Comparison of ENCODE assay signal across 1 cellular context in the genomic region with DNA sequence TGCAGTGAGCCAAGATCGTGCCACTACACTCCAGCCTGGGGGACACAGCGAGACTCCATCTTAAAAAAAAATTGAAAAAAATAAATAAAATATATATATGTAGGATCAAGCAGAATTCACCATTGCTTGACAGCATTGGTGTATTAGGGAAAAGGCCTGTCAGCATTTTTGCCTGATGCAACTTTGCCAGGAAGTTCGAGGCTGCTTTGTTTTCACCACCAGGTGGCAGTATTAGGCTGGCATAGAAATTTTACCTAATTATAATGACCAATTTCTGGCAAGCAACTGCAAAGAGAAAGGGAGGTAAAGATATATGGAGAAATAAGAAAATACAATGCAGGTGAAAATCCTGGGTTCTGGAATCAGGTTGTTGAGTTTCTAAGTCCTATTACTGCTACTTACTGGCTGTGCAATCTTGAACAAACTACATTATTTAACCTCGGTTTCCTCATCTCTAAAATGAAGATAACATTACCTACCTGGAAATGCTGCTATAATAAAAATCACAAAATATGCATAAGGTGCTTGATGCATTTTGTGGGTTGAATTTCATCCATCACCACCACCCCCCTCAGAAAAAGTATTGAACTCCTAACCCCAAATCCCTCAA.
TF ChIP-seq lines count a peak whose summit lies in the region.

No MANE protein-coding gene starts in this region.

TF ChIP-seq in K562, 482 proteins besides CTCF, POLR2A, EP300 and RAD21:
- TF ChIP-seq MAFG (tag; conservative IDR thresholded peaks at IDR 0.05) (peak; percentile 97), GATAD2B (IDR thresholded peaks at IDR 0.05; ENCODE audit: borderline replicate concordance) (0 out of 2 replicates have a peak, but pooled peaks have one; percentile 21), TGIF2 (CRISPR knock-in tag; IDR thresholded peaks at IDR 0.05) (no peak), TRIM24 (IDR thresholded peaks at IDR 0.05) (0 out of 4 replicates have a peak, but pooled peaks of 1 of the 2 experiments have one; percentile 9), HNRNPK (IDR thresholded peaks at IDR 0.05; ENCODE audit: low read depth, low read length, poor library complexity, severe bottlenecking) (no peak), SMARCA4 (IDR thresholded peaks at IDR 0.05) (peak; percentile 16; the same call in 1 of the 2 replicates), ZNF217 (CRISPR knock-in tag; IDR thresholded peaks at IDR 0.05) (no peak), FOXJ3 (CRISPR knock-in tag; IDR thresholded peaks at IDR 0.05) (no peak), SIRT6 (IDR thresholded peaks at IDR 0.05; ENCODE audit: low read depth, low read length) (no peak), PYGO2 (tag; IDR thresholded peaks at IDR 0.05) (no peak), ZSCAN32 (CRISPR knock-in tag; IDR thresholded peaks at IDR 0.05) (peak; percentile 41; the same call in 1 of the 2 replicates), DMBX1 (CRISPR knock-in tag; IDR thresholded peaks at IDR 0.05; ENCODE audit: borderline replicate concordance) (0 out of 2 replicates have a peak, but pooled peaks have one; percentile 21), EP400 (IDR thresholded peaks at IDR 0.05) (peak; percentile 56), MTA3 (IDR thresholded peaks at IDR 0.05; ENCODE audit: borderline replicate concordance) (no peak), TAF15 (IDR thresholded peaks at IDR 0.05; ENCODE audit: low read depth, low read length) (no peak), ZBTB7A (IDR thresholded peaks at IDR 0.05; ENCODE audit: borderline replicate concordance, control insufficient read depth, low read depth, low read length) (no peak), SMAD3 (CRISPR knock-in tag; conservative IDR thresholded peaks at IDR 0.05) (no peak), EWSR1 (IDR thresholded peaks at IDR 0.05; ENCODE audit: borderline replicate concordance, low read depth, partially characterized antibody) (no peak), DPF2 (IDR thresholded peaks at IDR 0.05) (0 out of 2 replicates have a peak, but pooled peaks have one; percentile 20), CEBPG (CRISPR knock-in tag; IDR thresholded peaks at IDR 0.05) (peak; percentile 88), CEBPG (tag; conservative IDR thresholded peaks at IDR 0.05 in 1 of 2, IDR thresholded peaks at IDR 0.05 in 1 of 2) (peak; percentile 74 to 86), MAFK (IDR thresholded peaks at IDR 0.05; ENCODE audit: low read length) (peak; percentile 97), GABPA (tag; conservative IDR thresholded peaks at IDR 0.05; ENCODE audit: low read depth) (0 out of 2 replicates have a peak, but pooled peaks have one; percentile 14), C11orf30 (IDR thresholded peaks at IDR 0.05; ENCODE audit: low read depth) (peak; percentile 98), SMARCE1 (IDR thresholded peaks at IDR 0.05) (no peak), MTF1 (CRISPR knock-in tag; IDR thresholded peaks at IDR 0.05; ENCODE audit: borderline replicate concordance) (no peak), SMC3 (conservative IDR thresholded peaks at IDR 0.05; ENCODE audit: insufficient read depth, low read depth, low read length) (peak; percentile 70), MAFF (IDR thresholded peaks at IDR 0.05; ENCODE audit: low read length) (peak; percentile 96), ZNF232 (CRISPR knock-in tag; IDR thresholded peaks at IDR 0.05) (no peak), MCM3 (IDR thresholded peaks at IDR 0.05) (no peak), YBX1 (IDR thresholded peaks at IDR 0.05) (no peak), TCF7 (IDR thresholded peaks at IDR 0.05; ENCODE audit: borderline replicate concordance) (no peak), NFE2 (IDR thresholded peaks at IDR 0.05; ENCODE audit: low read depth) (peak; percentile 57; the same call in 1 of the 2 replicates), NFRKB (IDR thresholded peaks at IDR 0.05; ENCODE audit: low read depth) (no peak), ZNF316 (IDR thresholded peaks at IDR 0.05) (peak; percentile 99), KAT8 (IDR thresholded peaks at IDR 0.05; ENCODE audit: low read depth) (no peak)
- TF ChIP-seq, protein P1, sequence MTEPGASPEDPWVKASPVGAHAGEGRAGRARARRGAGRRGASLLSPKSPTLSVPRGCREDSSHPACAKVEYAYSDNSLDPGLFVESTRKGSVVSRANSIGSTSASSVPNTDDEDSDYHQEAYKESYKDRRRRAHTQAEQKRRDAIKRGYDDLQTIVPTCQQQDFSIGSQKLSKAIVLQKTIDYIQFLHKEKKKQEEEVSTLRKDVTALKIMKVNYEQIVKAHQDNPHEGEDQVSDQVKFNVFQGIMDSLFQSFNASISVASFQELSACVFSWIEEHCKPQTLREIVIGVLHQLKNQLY (CRISPR knock-in tag; conservative IDR thresholded peaks at IDR 0.05): no peak
- TF ChIP-seq, protein P2, sequence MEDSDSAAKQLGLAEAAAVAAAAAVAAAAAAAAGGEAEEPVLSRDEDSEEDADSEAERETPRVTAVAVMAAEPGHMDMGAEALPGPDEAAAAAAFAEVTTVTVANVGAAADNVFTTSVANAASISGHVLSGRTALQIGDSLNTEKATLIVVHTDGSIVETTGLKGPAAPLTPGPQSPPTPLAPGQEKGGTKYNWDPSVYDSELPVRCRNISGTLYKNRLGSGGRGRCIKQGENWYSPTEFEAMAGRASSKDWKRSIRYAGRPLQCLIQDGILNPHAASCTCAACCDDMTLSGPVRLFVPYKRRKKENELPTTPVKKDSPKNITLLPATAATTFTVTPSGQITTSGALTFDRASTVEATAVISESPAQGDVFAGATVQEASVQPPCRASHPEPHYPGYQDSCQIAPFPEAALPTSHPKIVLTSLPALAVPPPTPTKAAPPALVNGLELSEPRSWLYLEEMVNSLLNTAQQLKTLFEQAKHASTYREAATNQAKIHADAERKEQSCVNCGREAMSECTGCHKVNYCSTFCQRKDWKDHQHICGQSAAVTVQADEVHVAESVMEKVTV (CRISPR knock-in tag; IDR thresholded peaks at IDR 0.05): peak; percentile 75
- TF ChIP-seq, protein P3, sequence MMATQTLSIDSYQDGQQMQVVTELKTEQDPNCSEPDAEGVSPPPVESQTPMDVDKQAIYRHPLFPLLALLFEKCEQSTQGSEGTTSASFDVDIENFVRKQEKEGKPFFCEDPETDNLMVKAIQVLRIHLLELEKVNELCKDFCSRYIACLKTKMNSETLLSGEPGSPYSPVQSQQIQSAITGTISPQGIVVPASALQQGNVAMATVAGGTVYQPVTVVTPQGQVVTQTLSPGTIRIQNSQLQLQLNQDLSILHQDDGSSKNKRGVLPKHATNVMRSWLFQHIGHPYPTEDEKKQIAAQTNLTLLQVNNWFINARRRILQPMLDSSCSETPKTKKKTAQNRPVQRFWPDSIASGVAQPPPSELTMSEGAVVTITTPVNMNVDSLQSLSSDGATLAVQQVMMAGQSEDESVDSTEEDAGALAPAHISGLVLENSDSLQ (IDR thresholded peaks at IDR 0.05): peak; percentile 45
- TF ChIP-seq, protein P4, sequence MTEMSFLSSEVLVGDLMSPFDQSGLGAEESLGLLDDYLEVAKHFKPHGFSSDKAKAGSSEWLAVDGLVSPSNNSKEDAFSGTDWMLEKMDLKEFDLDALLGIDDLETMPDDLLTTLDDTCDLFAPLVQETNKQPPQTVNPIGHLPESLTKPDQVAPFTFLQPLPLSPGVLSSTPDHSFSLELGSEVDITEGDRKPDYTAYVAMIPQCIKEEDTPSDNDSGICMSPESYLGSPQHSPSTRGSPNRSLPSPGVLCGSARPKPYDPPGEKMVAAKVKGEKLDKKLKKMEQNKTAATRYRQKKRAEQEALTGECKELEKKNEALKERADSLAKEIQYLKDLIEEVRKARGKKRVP (CRISPR knock-in tag; IDR thresholded peaks at IDR 0.05): peak; percentile 80
- TF ChIP-seq, protein P5, sequence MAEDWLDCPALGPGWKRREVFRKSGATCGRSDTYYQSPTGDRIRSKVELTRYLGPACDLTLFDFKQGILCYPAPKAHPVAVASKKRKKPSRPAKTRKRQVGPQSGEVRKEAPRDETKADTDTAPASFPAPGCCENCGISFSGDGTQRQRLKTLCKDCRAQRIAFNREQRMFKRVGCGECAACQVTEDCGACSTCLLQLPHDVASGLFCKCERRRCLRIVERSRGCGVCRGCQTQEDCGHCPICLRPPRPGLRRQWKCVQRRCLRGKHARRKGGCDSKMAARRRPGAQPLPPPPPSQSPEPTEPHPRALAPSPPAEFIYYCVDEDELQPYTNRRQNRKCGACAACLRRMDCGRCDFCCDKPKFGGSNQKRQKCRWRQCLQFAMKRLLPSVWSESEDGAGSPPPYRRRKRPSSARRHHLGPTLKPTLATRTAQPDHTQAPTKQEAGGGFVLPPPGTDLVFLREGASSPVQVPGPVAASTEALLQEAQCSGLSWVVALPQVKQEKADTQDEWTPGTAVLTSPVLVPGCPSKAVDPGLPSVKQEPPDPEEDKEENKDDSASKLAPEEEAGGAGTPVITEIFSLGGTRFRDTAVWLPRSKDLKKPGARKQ (CRISPR knock-in tag; IDR thresholded peaks at IDR 0.05): no peak
- TF ChIP-seq, protein P6, sequence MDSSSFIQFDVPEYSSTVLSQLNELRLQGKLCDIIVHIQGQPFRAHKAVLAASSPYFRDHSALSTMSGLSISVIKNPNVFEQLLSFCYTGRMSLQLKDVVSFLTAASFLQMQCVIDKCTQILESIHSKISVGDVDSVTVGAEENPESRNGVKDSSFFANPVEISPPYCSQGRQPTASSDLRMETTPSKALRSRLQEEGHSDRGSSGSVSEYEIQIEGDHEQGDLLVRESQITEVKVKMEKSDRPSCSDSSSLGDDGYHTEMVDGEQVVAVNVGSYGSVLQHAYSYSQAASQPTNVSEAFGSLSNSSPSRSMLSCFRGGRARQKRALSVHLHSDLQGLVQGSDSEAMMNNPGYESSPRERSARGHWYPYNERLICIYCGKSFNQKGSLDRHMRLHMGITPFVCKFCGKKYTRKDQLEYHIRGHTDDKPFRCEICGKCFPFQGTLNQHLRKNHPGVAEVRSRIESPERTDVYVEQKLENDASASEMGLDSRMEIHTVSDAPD (CRISPR knock-in tag; IDR thresholded peaks at IDR 0.05): no peak
- TF ChIP-seq, protein P7, sequence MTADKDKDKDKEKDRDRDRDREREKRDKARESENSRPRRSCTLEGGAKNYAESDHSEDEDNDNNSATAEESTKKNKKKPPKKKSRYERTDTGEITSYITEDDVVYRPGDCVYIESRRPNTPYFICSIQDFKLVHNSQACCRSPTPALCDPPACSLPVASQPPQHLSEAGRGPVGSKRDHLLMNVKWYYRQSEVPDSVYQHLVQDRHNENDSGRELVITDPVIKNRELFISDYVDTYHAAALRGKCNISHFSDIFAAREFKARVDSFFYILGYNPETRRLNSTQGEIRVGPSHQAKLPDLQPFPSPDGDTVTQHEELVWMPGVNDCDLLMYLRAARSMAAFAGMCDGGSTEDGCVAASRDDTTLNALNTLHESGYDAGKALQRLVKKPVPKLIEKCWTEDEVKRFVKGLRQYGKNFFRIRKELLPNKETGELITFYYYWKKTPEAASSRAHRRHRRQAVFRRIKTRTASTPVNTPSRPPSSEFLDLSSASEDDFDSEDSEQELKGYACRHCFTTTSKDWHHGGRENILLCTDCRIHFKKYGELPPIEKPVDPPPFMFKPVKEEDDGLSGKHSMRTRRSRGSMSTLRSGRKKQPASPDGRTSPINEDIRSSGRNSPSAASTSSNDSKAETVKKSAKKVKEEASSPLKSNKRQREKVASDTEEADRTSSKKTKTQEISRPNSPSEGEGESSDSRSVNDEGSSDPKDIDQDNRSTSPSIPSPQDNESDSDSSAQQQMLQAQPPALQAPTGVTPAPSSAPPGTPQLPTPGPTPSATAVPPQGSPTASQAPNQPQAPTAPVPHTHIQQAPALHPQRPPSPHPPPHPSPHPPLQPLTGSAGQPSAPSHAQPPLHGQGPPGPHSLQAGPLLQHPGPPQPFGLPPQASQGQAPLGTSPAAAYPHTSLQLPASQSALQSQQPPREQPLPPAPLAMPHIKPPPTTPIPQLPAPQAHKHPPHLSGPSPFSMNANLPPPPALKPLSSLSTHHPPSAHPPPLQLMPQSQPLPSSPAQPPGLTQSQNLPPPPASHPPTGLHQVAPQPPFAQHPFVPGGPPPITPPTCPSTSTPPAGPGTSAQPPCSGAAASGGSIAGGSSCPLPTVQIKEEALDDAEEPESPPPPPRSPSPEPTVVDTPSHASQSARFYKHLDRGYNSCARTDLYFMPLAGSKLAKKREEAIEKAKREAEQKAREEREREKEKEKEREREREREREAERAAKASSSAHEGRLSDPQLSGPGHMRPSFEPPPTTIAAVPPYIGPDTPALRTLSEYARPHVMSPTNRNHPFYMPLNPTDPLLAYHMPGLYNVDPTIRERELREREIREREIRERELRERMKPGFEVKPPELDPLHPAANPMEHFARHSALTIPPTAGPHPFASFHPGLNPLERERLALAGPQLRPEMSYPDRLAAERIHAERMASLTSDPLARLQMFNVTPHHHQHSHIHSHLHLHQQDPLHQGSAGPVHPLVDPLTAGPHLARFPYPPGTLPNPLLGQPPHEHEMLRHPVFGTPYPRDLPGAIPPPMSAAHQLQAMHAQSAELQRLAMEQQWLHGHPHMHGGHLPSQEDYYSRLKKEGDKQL (CRISPR knock-in tag; IDR thresholded peaks at IDR 0.05; ENCODE audit: borderline replicate concordance): no peak
- TF ChIP-seq, protein P8, sequence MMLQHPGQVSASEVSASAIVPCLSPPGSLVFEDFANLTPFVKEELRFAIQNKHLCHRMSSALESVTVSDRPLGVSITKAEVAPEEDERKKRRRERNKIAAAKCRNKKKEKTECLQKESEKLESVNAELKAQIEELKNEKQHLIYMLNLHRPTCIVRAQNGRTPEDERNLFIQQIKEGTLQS (IDR thresholded peaks at IDR 0.05): peak; percentile 67
- TF ChIP-seq, protein P8 (CRISPR knock-in tag; conservative IDR thresholded peaks at IDR 0.05): no peak
- TF ChIP-seq, protein P9, sequence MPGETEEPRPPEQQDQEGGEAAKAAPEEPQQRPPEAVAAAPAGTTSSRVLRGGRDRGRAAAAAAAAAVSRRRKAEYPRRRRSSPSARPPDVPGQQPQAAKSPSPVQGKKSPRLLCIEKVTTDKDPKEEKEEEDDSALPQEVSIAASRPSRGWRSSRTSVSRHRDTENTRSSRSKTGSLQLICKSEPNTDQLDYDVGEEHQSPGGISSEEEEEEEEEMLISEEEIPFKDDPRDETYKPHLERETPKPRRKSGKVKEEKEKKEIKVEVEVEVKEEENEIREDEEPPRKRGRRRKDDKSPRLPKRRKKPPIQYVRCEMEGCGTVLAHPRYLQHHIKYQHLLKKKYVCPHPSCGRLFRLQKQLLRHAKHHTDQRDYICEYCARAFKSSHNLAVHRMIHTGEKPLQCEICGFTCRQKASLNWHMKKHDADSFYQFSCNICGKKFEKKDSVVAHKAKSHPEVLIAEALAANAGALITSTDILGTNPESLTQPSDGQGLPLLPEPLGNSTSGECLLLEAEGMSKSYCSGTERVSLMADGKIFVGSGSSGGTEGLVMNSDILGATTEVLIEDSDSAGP (CRISPR knock-in tag; IDR thresholded peaks at IDR 0.05): no peak
